20 cellular contexts compared by ENCODE assay signal in the genomic region with DNA sequence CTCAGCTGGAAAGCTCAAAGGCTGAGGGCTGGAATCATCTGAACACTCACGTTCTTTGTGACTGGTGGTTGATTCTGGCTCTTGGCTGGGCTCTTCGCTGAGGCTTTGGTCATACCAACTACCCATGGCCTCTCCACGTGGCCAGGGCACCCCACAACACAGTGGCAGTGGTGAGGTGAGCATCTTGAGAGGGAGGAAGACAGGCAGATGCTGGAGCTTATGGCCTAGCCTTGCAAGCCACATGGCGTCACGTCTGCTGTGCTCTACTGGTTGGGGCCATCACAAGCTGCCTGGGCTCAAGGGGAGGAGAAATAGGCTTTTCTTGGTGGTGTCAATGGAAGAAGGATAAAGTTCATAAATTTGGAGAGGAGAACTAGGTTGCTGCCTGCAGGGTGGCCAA. TPM values are rescaled to one million over a fixed set of nuclear protein-coding genes. Genes with fewer than 3 reads are reported as not detected.
DNase-seq lines count a peak whose midpoint lies in the region; ATAC-seq and TF ChIP-seq lines count a peak whose summit lies in the region.
"Had no signal": no experiment of that assay in that cellular context is flagged by ENCODE, and none has a peak within 500 bp of the region (broad histone marks: within the 10 kb centered on the region; RNA-seq: fewer than 3 reads in every experiment).

No MANE protein-coding gene starts in this region.

- H3K36me3 Mint-ChIP-seq in activated naive CD4-positive, alpha-beta T cell treated with anti-CD3 and anti-CD28 coated beads, Interleukin-2, amount 50 U/mL, for 72 hours, result peaks cover under 1 to 54% of the 10 kb centered on the region in 2 donors
- H3K36me3 Mint-ChIP-seq in activated T-helper 17 cell treated with anti-CD3 and anti-CD28 coated beads, Interleukin-2, amount 50 U/mL, for 72 hours (ENCODE audit: low read depth), result peaks cover 90% of the 10 kb centered on the region

- H3K4me1 Mint-ChIP-seq in activated T-helper 17 cell treated with anti-CD3 and anti-CD28 coated beads, Interleukin-2, amount 50 U/mL, for 72 hours, result peaks cover 36% of the 10 kb centered on the region

- CTCF ChIA-PET in RWPE1 (lab: Yijun Ruan, JAX), result interaction anchor here (0.9 kb wide), 1 partner anchor 13 kb away, joined by 3 read pairs; no protein-coding TSS in a partner anchor

- H3K9me3 Mint-ChIP-seq in activated naive CD4-positive, alpha-beta T cell treated with anti-CD3 and anti-CD28 coated beads, Interleukin-2, amount 50 U/mL, for 72 hours, result no peaks in the 10 kb centered on the region
- H3K9me3 Mint-ChIP-seq in activated T-helper 17 cell treated with anti-CD3 and anti-CD28 coated beads, Interleukin-2, amount 50 U/mL, for 72 hours, result no peaks in the 10 kb centered on the region
- H3K9me3 Mint-ChIP-seq: CD8-positive, alpha-beta memory T cell had no signal

- no peaks in the 10 kb centered on the region for H3K27me3 Mint-ChIP-seq in activated T-helper 17 cell treated with anti-CD3 and anti-CD28 coated beads, Interleukin-2, amount 50 U/mL, for 72 hours

- POLR2A ChIA-PET in RWPE1 (lab: Yijun Ruan, JAX; ENCODE audit: low non-redundant PET), result no interaction called here

- H3K27ac ChIP-seq in RWPE1, result peak overlapping the region; percentile 10; the same call in 1 of the 2 replicates
- H3K27ac ChIP-seq: BLaER1, HL-60, KMS-11 had no signal

- intact Hi-C loops in posterior vena cava (cut with DNase I), result no loop called here

- no peak for ATAC-seq in activated naive CD4-positive, alpha-beta T cell treated with anti-CD3 and anti-CD28 coated beads, Interleukin-2, amount 50 U/mL, for 72 hours
- ATAC-seq in activated T-helper 17 cell treated with anti-CD3 and anti-CD28 coated beads, Interleukin-2, amount 50 U/mL, for 72 hours (replicated peaks), result no peak
- ATAC-seq: GM12878, GM23338 had no signal

- peak overlapping the region; percentile 19 to 56 for H3K27ac Mint-ChIP-seq in activated naive CD4-positive, alpha-beta T cell treated with anti-CD3 and anti-CD28 coated beads, Interleukin-2, amount 50 U/mL, for 72 hours
- H3K27ac Mint-ChIP-seq in activated T-helper 17 cell treated with anti-CD3 and anti-CD28 coated beads, Interleukin-2, amount 50 U/mL, for 72 hours, result peak overlapping the region; percentile 54
- H3K27ac Mint-ChIP-seq: GM23338 had no signal

- TF ChIP-seq CTCF in RWPE1 (conservative IDR thresholded peaks at IDR 0.05; ENCODE audit: low read depth), result no peak

- no peak for DNase-seq in activated naive CD4-positive, alpha-beta T cell treated with anti-CD3 and anti-CD28 coated beads, Interleukin-2, amount 50 U/mL, for 72 hours (ENCODE audit: low spot score in 2 of 2)
- no peak for DNase-seq in activated naive CD4-positive, alpha-beta T cell treated with Interleukin-2 at 50 U/mL for 16 hours
- DNase-seq in RWPE1 (ENCODE audit: low spot score) (no peak), posterior vena cava (ENCODE audit: low spot score) (peak; percentile 54), midbrain (lab: John Stamatoyannopoulos, UW) (no peak)
- DNase-seq in activated CD8-positive, alpha-beta memory T cell treated with anti-CD3 and anti-CD28 coated beads, Interleukin-2, amount 50 U/mL, for 48 hours, result no peak
- DNase-seq: CD8-positive, alpha-beta memory T cell; DMS53; EL; HCEC 1CT; MV-4-11; NCI-H1694 treated with DMSO at 0.1 percent for 48 hours; NK-92 treated with Interleukin-12 subunit alpha and Interleukin-12 subunit beta, amount 100 ng/mL, for 24 hours; OCI-M1 had no signal

- H3K4me3 Mint-ChIP-seq in activated T-helper 17 cell treated with anti-CD3 and anti-CD28 coated beads, Interleukin-2, amount 50 U/mL, for 72 hours, result no peak overlapping the region
- H3K4me3 Mint-ChIP-seq: CD8-positive, alpha-beta memory T cell; GM23338 had no signal

RNA-seq across cellular contexts. Expression of gene LPIN1, which starts 19.6 kb away (rescaled TPM):
- total RNA-seq in activated naive CD4-positive, alpha-beta T cell treated with anti-CD3 and anti-CD28 coated beads, Interleukin-2, amount 50 U/mL, for 72 hours, result 10 to 100 TPM; 68.6 to 92.9 TPM
- total RNA-seq in activated T-helper 17 cell treated with anti-CD3 and anti-CD28 coated beads, Interleukin-2, amount 50 U/mL, for 72 hours, result 10 to 100 TPM; 59.0 to 69.2 TPM
- total RNA-seq in posterior vena cava, result 10 to 100 TPM; 24.2 to 26.8 TPM
